Comparison of ENCODE assay signal across 14 cellular contexts in genomic region chr6:18433059-18433458, GRCh38.
"Had no signal": no experiment of that assay in that cellular context is flagged by ENCODE, and none has a peak within 500 bp of the region (broad histone marks: within the 10 kb centered on the region; RNA-seq: fewer than 3 reads in every experiment).

No MANE protein-coding gene starts in this region.

- H3K4me3 ChIP-seq: dorsolateral prefrontal cortex had no signal

- H3K27me3 Mint-ChIP-seq: activated naive CD8-positive, alpha-beta T cell treated with anti-CD3 and anti-CD28 coated beads for 36 hours; stimulated activated memory B cell treated with anti-CD40 and anti-IgM and Interleukin-4, amounts not matched to agents 10 μg/mL and 1 μg/mL and 100 μg/mL, for 72 hours; T-cell had no signal

- DNase-seq: activated CD4-positive, alpha-beta T cell treated with anti-CD3 and anti-CD28 coated beads, Interleukin-2, amount 50 U/mL, for 1 hour; activated CD8-positive, alpha-beta memory T cell treated with anti-CD3 and anti-CD28 coated beads for 24 hours; activated naive CD8-positive, alpha-beta T cell treated with anti-CD3 and anti-CD28 coated beads for 36 hours; anterior cingulate cortex; cerebellar nuclear complex; dorsolateral prefrontal cortex; hypothalamus; stimulated activated CD4-positive, alpha-beta T cell treated with anti-CD3 and anti-CD28 coated beads, Interleukin-2, amount 100 ng/mL, for 48 hours; T-cell; T-helper 9 cell had no signal

- H3K27ac Mint-ChIP-seq: activated T-helper 1 cell treated with anti-CD3 and anti-CD28 coated beads, Interleukin-12 subunit alpha, Interleukin-12 subunit beta, Interleukin-2, Interleukin-4 antibody, amounts not matched to agents 30 ng/mL and 10 ng/mL and 1 ng/mL, durations not matched to agents 14 hours and 24 hours and 36 hours; stimulated activated memory B cell treated with anti-CD40 and anti-IgM and Interleukin-4, amounts not matched to agents 10 μg/mL and 1 μg/mL and 100 μg/mL, for 72 hours; T-cell had no signal

- ATAC-seq: activated CD4-positive, CD25-positive, alpha-beta regulatory T cell treated with anti-CD3 and anti-CD28 coated beads, Interleukin-2, amount 50 U/mL, for 24 hours; stimulated activated memory B cell treated with anti-CD40 and anti-IgM and Interleukin-4, amounts not matched to agents 10 μg/mL and 1 μg/mL and 100 μg/mL, for 72 hours; T-cell had no signal

- H3K4me3 Mint-ChIP-seq: activated naive CD8-positive, alpha-beta T cell treated with anti-CD3 and anti-CD28 coated beads for 36 hours; activated T-helper 1 cell treated with anti-CD3 and anti-CD28 coated beads, Interleukin-12 subunit alpha, Interleukin-12 subunit beta, Interleukin-2, Interleukin-4 antibody, amounts not matched to agents 30 ng/mL and 10 ng/mL and 1 ng/mL, durations not matched to agents 14 hours and 24 hours and 36 hours; mesothelial cell of epicardium; stimulated activated memory B cell treated with anti-CD40 and anti-IgM and Interleukin-4, amounts not matched to agents 10 μg/mL and 1 μg/mL and 100 μg/mL, for 72 hours; T-cell had no signal

- H3K9me3 Mint-ChIP-seq: activated naive CD8-positive, alpha-beta T cell treated with anti-CD3 and anti-CD28 coated beads for 36 hours; activated T-helper 1 cell treated with anti-CD3 and anti-CD28 coated beads, Interleukin-12 subunit alpha, Interleukin-12 subunit beta, Interleukin-2, Interleukin-4 antibody, amounts not matched to agents 30 ng/mL and 10 ng/mL and 1 ng/mL, durations not matched to agents 14 hours and 24 hours and 36 hours; mesothelial cell of epicardium; stimulated activated memory B cell treated with anti-CD40 and anti-IgM and Interleukin-4, amounts not matched to agents 10 μg/mL and 1 μg/mL and 100 μg/mL, for 72 hours; T-cell had no signal

- H3K27ac ChIP-seq: dorsolateral prefrontal cortex had no signal

- H3K36me3 Mint-ChIP-seq: mesothelial cell of epicardium had no signal
